Comparison of ENCODE assay signal across 25 cellular contexts in the genomic region with DNA sequence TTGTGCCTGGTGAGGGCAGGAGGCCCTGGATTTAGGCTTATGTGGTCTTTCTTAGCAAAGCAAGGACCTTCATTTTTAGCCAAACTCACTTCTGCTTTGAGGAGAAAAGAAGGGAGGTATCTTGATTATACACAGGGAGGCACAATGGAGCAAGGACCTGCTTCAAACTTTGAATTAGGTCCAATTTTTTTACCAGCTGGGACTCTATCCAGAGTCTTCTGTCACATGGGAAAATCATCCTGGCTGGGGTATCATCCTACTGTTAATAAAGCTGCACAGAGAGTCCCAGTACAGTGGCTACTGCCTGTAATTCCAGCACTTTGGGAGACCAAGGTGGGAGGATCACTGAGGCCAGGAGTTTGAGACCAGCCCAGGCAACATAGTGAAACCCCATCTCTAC.
DNase-seq lines count a peak whose midpoint lies in the region; ATAC-seq and TF ChIP-seq lines count a peak whose summit lies in the region.
"Had no signal": no experiment of that assay in that cellular context is flagged by ENCODE, and none has a peak within 500 bp of the region (broad histone marks: within the 10 kb centered on the region; RNA-seq: fewer than 3 reads in every experiment).

No MANE protein-coding gene starts in this region.

- peaks cover 0 to 14% (median 1%) of the 10 kb centered on the region in 9 donors for H3K36me3 ChIP-seq in heart left ventricle
- H3K36me3 ChIP-seq: lower lobe of right lung, neural progenitor cell had no signal

- H3K36me3 Mint-ChIP-seq in brain (peaks cover 40% of the 10 kb centered on the region), nephron progenitor cell (ENCODE audit: low read depth) (peaks cover 73% of the 10 kb centered on the region)
- no peaks in the 10 kb centered on the region for H3K36me3 Mint-ChIP-seq in natural killer cell treated with Interleukin-12 subunit alpha and Interleukin-12 subunit beta and Interleukin-15 and Interleukin-18, amount 100 ng/mL, for 72 hours

- no peak overlapping the region for H3K27ac ChIP-seq in heart left ventricle
- H3K27ac ChIP-seq: body of pancreas, C4-2B, esophagus squamous epithelium, lower lobe of right lung, neural progenitor cell had no signal

- intact Hi-C loops in heart left ventricle (cut with DNase I) (loop anchor here in 1 of 10 donors (10.0 kb wide), 1 partner anchor 61 kb away; no protein-coding TSS in a partner anchor), cardiac septum (cut with DNase I) (no loop called here)

- H3K4me1 ChIP-seq in heart left ventricle = no peaks in the 10 kb centered on the region
- H3K4me1 ChIP-seq: body of pancreas, lower lobe of right lung, neural progenitor cell had no signal

- H3K9me3 Mint-ChIP-seq in brain (peaks cover 5 to 21% (median 16%) of the 10 kb centered on the region in 5 experiments), nephron progenitor cell (peaks cover 31% of the 10 kb centered on the region)
- H3K9me3 Mint-ChIP-seq in natural killer cell treated with Interleukin-12 subunit alpha and Interleukin-12 subunit beta and Interleukin-15 and Interleukin-18, amount 100 ng/mL, for 72 hours = no peaks in the 10 kb centered on the region

- peak in 3 of 4 donors; percentile 31 to 60 (median 57) for ATAC-seq in heart left ventricle
- ATAC-seq in natural killer cell treated with Interleukin-12 subunit alpha and Interleukin-12 subunit beta and Interleukin-15 and Interleukin-18, amount 100 ng/mL, for 72 hours = no peak
- ATAC-seq: activated CD8-positive, alpha-beta T cell treated with anti-CD3 and anti-CD28 coated beads for 36 hours; activated naive CD8-positive, alpha-beta T cell treated with anti-CD3 and anti-CD28 coated beads, Interleukin-2, amount 50 U/mL, for 24 hours; body of pancreas; lower lobe of right lung; stimulated activated naive CD8-positive, alpha-beta T cell treated with anti-CD3 and anti-CD28 coated beads, Interleukin-15, Interleukin-2, amounts not matched to agents 100 U/mL and 50 U/mL, for 24 hours had no signal

- no peak overlapping the region for H3K4me3 ChIP-seq in heart left ventricle
- H3K4me3 ChIP-seq: body of pancreas, esophagus squamous epithelium, lower lobe of right lung, neural progenitor cell had no signal

- H3K4me3 Mint-ChIP-seq in brain (no peak overlapping the region), nephron progenitor cell (no peak overlapping the region)
- H3K4me3 Mint-ChIP-seq in natural killer cell treated with Interleukin-12 subunit alpha and Interleukin-12 subunit beta and Interleukin-15 and Interleukin-18, amount 100 ng/mL, for 72 hours = no peak overlapping the region
- H3K4me3 Mint-ChIP-seq: activated CD8-positive, alpha-beta T cell treated with anti-CD3 and anti-CD28 coated beads for 36 hours; activated naive CD8-positive, alpha-beta T cell treated with anti-CD3 and anti-CD28 coated beads, Interleukin-2, amount 50 U/mL, for 24 hours; neural progenitor cell had no signal

- no peaks in the 10 kb centered on the region for H3K27me3 ChIP-seq in heart left ventricle
- H3K27me3 ChIP-seq: body of pancreas, esophagus squamous epithelium, neural progenitor cell had no signal

- DNase-seq in heart left ventricle = no peak
- no peak for DNase-seq in cardiac septum (ENCODE audit: low spot score)
- DNase-seq in NCI-H1694 treated with DMSO at 0.1 percent for 48 hours (lab: John Stamatoyannopoulos, UW) = peak; percentile 57
- DNase-seq in nephron progenitor cell = no peak
- no peak for DNase-seq in natural killer cell treated with Interleukin-12 subunit alpha and Interleukin-12 subunit beta and Interleukin-15 and Interleukin-18, amount 100 ng/mL, for 72 hours (ENCODE audit: low spot score)
- no peak for DNase-seq in ureter (ENCODE audit: low spot score)
- no peak for DNase-seq in activated effector memory CD4-positive, alpha-beta T cell treated with Interleukin-2 at 50 U/mL for 16 hours
- DNase-seq: activated CD4-positive, alpha-beta T cell treated with anti-CD3 and anti-CD28 coated beads for 1 hour; activated CD8-positive, alpha-beta T cell treated with anti-CD3 and anti-CD28 coated beads for 36 hours; activated effector memory CD4-positive, alpha-beta T cell treated with anti-CD3 and anti-CD28 coated beads, Interleukin-2, amount 50 U/mL, for 16 hours; activated naive CD8-positive, alpha-beta T cell treated with anti-CD3 and anti-CD28 coated beads, Interleukin-2, amount 50 U/mL, for 24 hours; body of pancreas; Calu3; effector memory CD4-positive, alpha-beta T cell; esophagus squamous epithelium; islet precursor cell; lower lobe of right lung; NCI-H1417 treated with DMSO at 0.1 percent for 48 hours; NCI-H748 treated with DMSO at 0.1 percent for 48 hours; stimulated activated CD4-positive, alpha-beta T cell treated with anti-CD3 and anti-CD28 coated beads, Interleukin-15, amount 100 ng/mL, for 24 hours; stimulated activated naive CD8-positive, alpha-beta T cell treated with anti-CD3 and anti-CD28 coated beads, Interleukin-15, Interleukin-2, amounts not matched to agents 100 U/mL and 50 U/mL, for 24 hours; SW 1271 had no signal

- H3K27me3 Mint-ChIP-seq in brain = no peaks in the 10 kb centered on the region
- no peaks in the 10 kb centered on the region for H3K27me3 Mint-ChIP-seq in nephron progenitor cell (ENCODE audit: low read depth, poor library complexity)
- no peaks in the 10 kb centered on the region for H3K27me3 Mint-ChIP-seq in natural killer cell treated with Interleukin-12 subunit alpha and Interleukin-12 subunit beta and Interleukin-15 and Interleukin-18, amount 100 ng/mL, for 72 hours
- H3K27me3 Mint-ChIP-seq: activated CD8-positive, alpha-beta T cell treated with anti-CD3 and anti-CD28 coated beads for 36 hours; activated naive CD8-positive, alpha-beta T cell treated with anti-CD3 and anti-CD28 coated beads, Interleukin-2, amount 50 U/mL, for 24 hours had no signal

- TF ChIP-seq POLR2A in heart left ventricle (IDR thresholded peaks at IDR 0.05) = no peak

- peak in 1 of 12 donors; percentile 13 for TF ChIP-seq CTCF in heart left ventricle (IDR thresholded peaks at IDR 0.05)
- no peak for TF ChIP-seq CTCF in brain (conservative IDR thresholded peaks at IDR 0.05)
- no peak for TF ChIP-seq CTCF in nephron progenitor cell (IDR thresholded peaks at IDR 0.05)

- H3K4me1 Mint-ChIP-seq in brain (peaks cover 11% of the 10 kb centered on the region), nephron progenitor cell (peaks cover 19% of the 10 kb centered on the region)
- peaks cover 7 to 10% of the 10 kb centered on the region in 2 donors for H3K4me1 Mint-ChIP-seq in natural killer cell treated with Interleukin-12 subunit alpha and Interleukin-12 subunit beta and Interleukin-15 and Interleukin-18, amount 100 ng/mL, for 72 hours (ENCODE audit: low read depth in 2 of 2)
- H3K4me1 Mint-ChIP-seq: activated naive CD8-positive, alpha-beta T cell treated with anti-CD3 and anti-CD28 coated beads, Interleukin-2, amount 50 U/mL, for 24 hours; neural progenitor cell had no signal

- peaks cover 0 to 7% (median 0%) of the 10 kb centered on the region in 12 donors for H3K9me3 ChIP-seq in heart left ventricle
- H3K9me3 ChIP-seq: body of pancreas, lower lobe of right lung had no signal

- H3K27ac Mint-ChIP-seq in brain (peak overlapping the region in 3 of 5 experiments; percentile 20 to 91 (median 40)), nephron progenitor cell (peak overlapping the region; percentile 59)
- no peak overlapping the region for H3K27ac Mint-ChIP-seq in natural killer cell treated with Interleukin-12 subunit alpha and Interleukin-12 subunit beta and Interleukin-15 and Interleukin-18, amount 100 ng/mL, for 72 hours
- H3K27ac Mint-ChIP-seq: activated CD8-positive, alpha-beta T cell treated with anti-CD3 and anti-CD28 coated beads for 36 hours; activated naive CD8-positive, alpha-beta T cell treated with anti-CD3 and anti-CD28 coated beads, Interleukin-2, amount 50 U/mL, for 24 hours; neural progenitor cell had no signal

Comparison
In these comparisons a context has a peak if more than half of its experiments do, and no peak if none do; other contexts are left out.
1. ATAC-seq: peak in heart left ventricle (3 of 4); none in natural killer cell treated with Interleukin-12 subunit alpha and Interleukin-12 subunit beta and Interleukin-15 and Interleukin-18, amount 100 ng/mL, for 72 hours (0 of 2).
2. H3K27ac Mint-ChIP-seq: peak in brain (3 of 5) and nephron progenitor cell (single experiment); none in natural killer cell treated with Interleukin-12 subunit alpha and Interleukin-12 subunit beta and Interleukin-15 and Interleukin-18, amount 100 ng/mL, for 72 hours (0 of 2).